Comparison of ENCODE assay signal across 21 cellular contexts in genomic region chr7:66790219-66790618, GRCh38.
"Had no signal": no experiment of that assay in that cellular context is flagged by ENCODE, and none has a peak within 500 bp of the region (broad histone marks: within the 10 kb centered on the region; RNA-seq: fewer than 3 reads in every experiment).

No MANE protein-coding gene starts in this region.

- H3K27ac Mint-ChIP-seq: activated naive CD8-positive, alpha-beta T cell treated with anti-CD3 and anti-CD28 coated beads for 36 hours; mesothelial cell of epicardium had no signal

- H2AFZ ChIP-seq: hepatocyte had no signal

- DNase-seq: activated CD4-positive, alpha-beta T cell treated with anti-CD3 and anti-CD28 coated beads for 1 hour; activated CD8-positive, alpha-beta memory T cell treated with anti-CD3 and anti-CD28 coated beads for 24 hours; activated CD8-positive, alpha-beta memory T cell treated with anti-CD3 and anti-CD28 coated beads, Interleukin-2, amount 50 U/mL, for 48 hours; activated gamma-delta T cell treated with Interleukin-2 at 50 U/mL for 16 hours; activated naive CD8-positive, alpha-beta T cell treated with anti-CD3 and anti-CD28 coated beads for 36 hours; cerebellar nuclear complex; cortex of kidney; effector CD8-positive, alpha-beta T cell; foreskin keratinocyte; left cardiac atrium; lower lobe of right lung; psoas muscle; right cardiac atrium; thyroid gland; WERI-Rb-1 had no signal

- H3K4me3 Mint-ChIP-seq: activated naive CD8-positive, alpha-beta T cell treated with anti-CD3 and anti-CD28 coated beads for 36 hours; brain; mesothelial cell of epicardium; neural crest cell; stimulated activated memory B cell treated with anti-CD40 and anti-IgM and Interleukin-4, amounts not matched to agents 10 μg/mL and 1 μg/mL and 100 μg/mL, for 72 hours had no signal

- H3K4me1 Mint-ChIP-seq: activated naive CD8-positive, alpha-beta T cell treated with anti-CD3 and anti-CD28 coated beads for 36 hours; brain; mesothelial cell of epicardium; neural crest cell; stimulated activated memory B cell treated with anti-CD40 and anti-IgM and Interleukin-4, amounts not matched to agents 10 μg/mL and 1 μg/mL and 100 μg/mL, for 72 hours had no signal

- H3K27me3 ChIP-seq: foreskin keratinocyte, hepatocyte, thyroid gland had no signal

- H3K9me3 Mint-ChIP-seq: activated naive CD8-positive, alpha-beta T cell treated with anti-CD3 and anti-CD28 coated beads for 36 hours; brain; mesothelial cell of epicardium; neural crest cell; stimulated activated memory B cell treated with anti-CD40 and anti-IgM and Interleukin-4, amounts not matched to agents 10 μg/mL and 1 μg/mL and 100 μg/mL, for 72 hours had no signal

- H3K27ac ChIP-seq: foreskin keratinocyte, hepatocyte, lower lobe of right lung, psoas muscle, SK-N-MC, thyroid gland, WERI-Rb-1 had no signal

- H3K4me2 ChIP-seq: hepatocyte had no signal

- H3K27me3 Mint-ChIP-seq: activated naive CD8-positive, alpha-beta T cell treated with anti-CD3 and anti-CD28 coated beads for 36 hours; brain; stimulated activated memory B cell treated with anti-CD40 and anti-IgM and Interleukin-4, amounts not matched to agents 10 μg/mL and 1 μg/mL and 100 μg/mL, for 72 hours had no signal

- H3K4me3 ChIP-seq: hepatocyte, lower lobe of right lung, psoas muscle, SK-N-MC, thyroid gland had no signal

- H3K9me3 ChIP-seq: lower lobe of right lung, psoas muscle, thyroid gland had no signal

- H3K4me1 ChIP-seq: foreskin keratinocyte, lower lobe of right lung, psoas muscle, thyroid gland had no signal
